In the genomic region with DNA sequence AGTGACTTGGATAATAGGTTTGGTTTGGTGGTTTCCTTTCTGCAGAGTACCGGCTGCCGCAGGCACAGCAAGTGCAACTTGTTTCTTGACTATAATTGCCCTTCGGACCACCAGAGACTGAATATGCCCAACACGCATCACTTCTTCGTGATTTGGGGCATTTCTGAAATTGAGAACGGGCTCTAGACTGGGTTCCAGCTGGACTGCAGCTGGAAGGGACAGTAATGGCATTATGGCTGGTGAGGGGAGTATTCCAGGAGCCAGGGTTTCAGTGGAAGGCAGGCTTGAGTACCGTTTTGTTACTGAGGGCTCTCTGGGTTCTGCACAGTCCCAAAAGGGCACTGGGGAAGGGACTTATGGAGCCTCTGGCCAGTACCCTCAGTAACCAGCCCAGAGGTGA, we compare ENCODE assay signal across 14 cellular contexts. TPM values are rescaled to one million over a fixed set of nuclear protein-coding genes. Genes with fewer than 3 reads are reported as not detected.
DNase-seq lines count a peak whose midpoint lies in the region; ATAC-seq and TF ChIP-seq lines count a peak whose summit lies in the region.
"Had no signal": no experiment of that assay in that cellular context is flagged by ENCODE, and none has a peak within 500 bp of the region (broad histone marks: within the 10 kb centered on the region; RNA-seq: fewer than 3 reads in every experiment).

No MANE protein-coding gene starts in this region.

- H3K36me3 ChIP-seq in suprapubic skin = peaks cover 23% of the 10 kb centered on the region

- peaks cover 40% of the 10 kb centered on the region for H3K4me1 ChIP-seq in suprapubic skin

- 77% methylated on average over 6 of the region's 7 CpGs for WGBS in suprapubic skin

- DNase-seq in activated T-cell treated with anti-CD3 and anti-CD28 coated beads, Interleukin-2, amount 50 U/mL, for 24 hours = no peak
- DNase-seq in activated T-cell treated with anti-CD3 and anti-CD28 coated beads, Interleukin-2, amount 50 U/mL, for 48 hours = no peak
- DNase-seq in activated CD4-positive, alpha-beta memory T cell treated with anti-CD3 and anti-CD28 coated beads, Interleukin-2, amount 10 ng/mL, durations not matched to agents 7 days and 5 days = no peak
- DNase-seq in immature natural killer cell = peak; percentile 46 to 60 (median 46)
- DNase-seq in suprapubic skin (ENCODE audit: low spot score in 2 of 2) = no peak
- DNase-seq in pons (ENCODE audit: low spot score) = no peak
- no peak for DNase-seq in ureter (ENCODE audit: low spot score)
- DNase-seq: activated gamma-delta T cell, gastrocnemius medialis, kidney glomerular epithelial cell, NCI-H345 had no signal

- ATAC-seq in HG03457 (IDR thresholded peaks at IDR 0.05; ENCODE audit: unreplicated experiment) = no peak
- ATAC-seq: gastrocnemius medialis had no signal

- H3K4me3 Mint-ChIP-seq in activated T-cell treated with anti-CD3 and anti-CD28 coated beads, Interleukin-2, amount 50 U/mL, for 24 hours = no peak overlapping the region
- peak overlapping the region; percentile 58 for H3K4me3 Mint-ChIP-seq in activated CD4-positive, alpha-beta memory T cell treated with anti-CD3 and anti-CD28 coated beads, Interleukin-2, amount 10 ng/mL, durations not matched to agents 7 days and 5 days
- peak overlapping the region; percentile 81 to 91 (median 87) for H3K4me3 Mint-ChIP-seq in immature natural killer cell
- H3K4me3 Mint-ChIP-seq: dendritic cell treated with granulocyte-macrophage colony-stimulating factor and Interleukin-4, amounts not matched to agents 40 ng/mL and 50 ng/mL, for 4 days had no signal

- peaks cover 40% of the 10 kb centered on the region for H3K4me1 Mint-ChIP-seq in activated T-cell treated with anti-CD3 and anti-CD28 coated beads, Interleukin-2, amount 50 U/mL, for 24 hours (ENCODE audit: low read depth)
- H3K4me1 Mint-ChIP-seq in activated CD4-positive, alpha-beta memory T cell treated with anti-CD3 and anti-CD28 coated beads, Interleukin-2, amount 10 ng/mL, durations not matched to agents 7 days and 5 days = peaks cover 50% of the 10 kb centered on the region
- peaks cover 55 to 63% of the 10 kb centered on the region in 2 donors for H3K4me1 Mint-ChIP-seq in immature natural killer cell

- TF ChIP-seq CTCF in suprapubic skin (IDR thresholded peaks at IDR 0.05) = no peak

- H3K9me3 Mint-ChIP-seq in activated T-cell treated with anti-CD3 and anti-CD28 coated beads, Interleukin-2, amount 50 U/mL, for 24 hours = no peaks in the 10 kb centered on the region
- H3K9me3 Mint-ChIP-seq in activated CD4-positive, alpha-beta memory T cell treated with anti-CD3 and anti-CD28 coated beads, Interleukin-2, amount 10 ng/mL, durations not matched to agents 7 days and 5 days = no peaks in the 10 kb centered on the region
- no peaks in the 10 kb centered on the region for H3K9me3 Mint-ChIP-seq in immature natural killer cell
- H3K9me3 Mint-ChIP-seq: dendritic cell treated with granulocyte-macrophage colony-stimulating factor and Interleukin-4, amounts not matched to agents 40 ng/mL and 50 ng/mL, for 4 days had no signal

- no peak overlapping the region for H3K4me3 ChIP-seq in suprapubic skin
- H3K4me3 ChIP-seq: gastrocnemius medialis had no signal

- CTCF ChIA-PET in activated CD4-positive, alpha-beta memory T cell treated with anti-CD3 and anti-CD28 coated beads, Interleukin-2, amount 10 ng/mL, durations not matched to agents 7 days and 5 days (lab: Charles Lee) = interaction anchor here (0.8 to 2.5 kb wide), 9 partner anchors 8 to 329 kb away, joined by 3 to 24 read pairs (median 8); a partner anchor contains a TSS

- H3K27ac Mint-ChIP-seq in activated T-cell treated with anti-CD3 and anti-CD28 coated beads, Interleukin-2, amount 50 U/mL, for 24 hours = peak overlapping the region; percentile 80
- peak overlapping the region; percentile 95 for H3K27ac Mint-ChIP-seq in activated CD4-positive, alpha-beta memory T cell treated with anti-CD3 and anti-CD28 coated beads, Interleukin-2, amount 10 ng/mL, durations not matched to agents 7 days and 5 days
- peak overlapping the region; percentile 92 to 100 (median 98) for H3K27ac Mint-ChIP-seq in immature natural killer cell
- H3K27ac Mint-ChIP-seq: dendritic cell treated with granulocyte-macrophage colony-stimulating factor and Interleukin-4, amounts not matched to agents 40 ng/mL and 50 ng/mL, for 4 days had no signal

- no peak for TF ChIP-seq EP300 in suprapubic skin (IDR thresholded peaks at IDR 0.05)

- peaks cover 34% of the 10 kb centered on the region for H3K36me3 Mint-ChIP-seq in activated T-cell treated with anti-CD3 and anti-CD28 coated beads, Interleukin-2, amount 50 U/mL, for 24 hours (ENCODE audit: low read depth)
- H3K36me3 Mint-ChIP-seq in activated CD4-positive, alpha-beta memory T cell treated with anti-CD3 and anti-CD28 coated beads, Interleukin-2, amount 10 ng/mL, durations not matched to agents 7 days and 5 days (ENCODE audit: low read depth) = peaks cover 32% of the 10 kb centered on the region
- peaks cover 5 to 14% (median 9%) of the 10 kb centered on the region in 3 donors for H3K36me3 Mint-ChIP-seq in immature natural killer cell

- H3K27me3 Mint-ChIP-seq in activated T-cell treated with anti-CD3 and anti-CD28 coated beads, Interleukin-2, amount 50 U/mL, for 24 hours = no peaks in the 10 kb centered on the region
- H3K27me3 Mint-ChIP-seq in activated CD4-positive, alpha-beta memory T cell treated with anti-CD3 and anti-CD28 coated beads, Interleukin-2, amount 10 ng/mL, durations not matched to agents 7 days and 5 days = no peaks in the 10 kb centered on the region
- H3K27me3 Mint-ChIP-seq in immature natural killer cell (ENCODE audit: low read depth in 3 of 3) = peaks cover 21 to 29% (median 22%) of the 10 kb centered on the region in 3 donors
- H3K27me3 Mint-ChIP-seq: dendritic cell treated with granulocyte-macrophage colony-stimulating factor and Interleukin-4, amounts not matched to agents 40 ng/mL and 50 ng/mL, for 4 days had no signal

- no peaks in the 10 kb centered on the region for H3K9me3 ChIP-seq in suprapubic skin
- H3K9me3 ChIP-seq: gastrocnemius medialis had no signal

- POLR2A ChIA-PET in activated CD4-positive, alpha-beta memory T cell treated with anti-CD3 and anti-CD28 coated beads, Interleukin-2, amount 10 ng/mL, durations not matched to agents 7 days and 5 days (lab: Charles Lee) = interaction anchor here (0.7 to 2.6 kb wide), 15 partner anchors 9 to 105 kb away, joined by 3 to 47 read pairs (median 4); a partner anchor contains a TSS

- H3K27me3 ChIP-seq in suprapubic skin = no peaks in the 10 kb centered on the region
- H3K27me3 ChIP-seq: gastrocnemius medialis had no signal

- H3K27ac ChIP-seq in suprapubic skin = peak overlapping the region; percentile 38
- H3K27ac ChIP-seq: HL-60 had no signal

- no peak for TF ChIP-seq POLR2A in suprapubic skin (IDR thresholded peaks at IDR 0.05)

RNA-seq across cellular contexts. Expression of a gene that starts 40.1 kb away (rescaled TPM):
- total RNA-seq in activated CD4-positive, alpha-beta memory T cell treated with anti-CD3 and anti-CD28 coated beads, Interleukin-2, amount 10 ng/mL, durations not matched to agents 7 days and 5 days = 100 to 1,000 TPM; 104 to 109 TPM
- polyA plus RNA-seq in immature natural killer cell = 100 to 1,000 TPM; 157 to 226 (median 225) TPM
- total RNA-seq in suprapubic skin (100 to 1,000 TPM; 186 to 301 (median 258) TPM), ureter (603 TPM)

Comparison
In these comparisons a context has a peak if more than half of its experiments do, and no peak if none do; other contexts are left out.
1. DNase-seq: peak in immature natural killer cell (3 of 3); none in activated T-cell treated with anti-CD3 and anti-CD28 coated beads, Interleukin-2, amount 50 U/mL, for 24 hours (single experiment), activated T-cell treated with anti-CD3 and anti-CD28 coated beads, Interleukin-2, amount 50 U/mL, for 48 hours (0 of 2), activated CD4-positive, alpha-beta memory T cell treated with anti-CD3 and anti-CD28 coated beads, Interleukin-2, amount 10 ng/mL, durations not matched to agents 7 days and 5 days (single experiment), suprapubic skin (0 of 2), pons (single experiment) and ureter (single experiment).
2. Peak in every context shown above with its lines, with median percentiles within 50 percentile points of each other: H3K27ac Mint-ChIP-seq.